10 cellular contexts compared by ENCODE assay signal in genomic region chr12:67456281-67456918, GRCh38.
DNase-seq lines count a peak whose midpoint lies in the region; ATAC-seq and TF ChIP-seq lines count a peak whose summit lies in the region.
"Had no signal": no experiment of that assay in that cellular context is flagged by ENCODE, and none has a peak within 500 bp of the region (broad histone marks: within the 10 kb centered on the region; RNA-seq: fewer than 3 reads in every experiment).

No MANE protein-coding gene starts in this region.

- no peak for DNase-seq in Right ventricle myocardium inferior (ENCODE audit: missing footprints)
- DNase-seq in right atrium auricular region (ENCODE audit: low spot score), result no peak
- DNase-seq in SK-MEL-5 (ENCODE audit: low read depth, low spot score), result peak; percentile 41
- DNase-seq in right cardiac atrium, result peak in 2 of 3 donors; percentile 23 to 68
- no peak for DNase-seq in iPS-NIHi7 (ENCODE audit: extremely low spot score)
- DNase-seq in DMS53 (lab: John Stamatoyannopoulos, UW), result no peak
- DNase-seq in AG08396 (ENCODE audit: low spot score), result no peak
- DNase-seq: colonic mucosa had no signal

- intact Hi-C loops in Right ventricle myocardium inferior (cut with DNase I) (loop anchor here (5.0 kb wide), 1 partner anchor 191 kb away; the partner anchor contains the start of gene DYRK2), right cardiac atrium (cut with DNase I) (no loop called here)

- 11% methylated on average over 4 of the region's 4 CpGs for whole genome bisulfite sequencing in right cardiac atrium

- H3K36me3 ChIP-seq in right atrium auricular region, result no peaks in the 10 kb centered on the region
- H3K36me3 ChIP-seq: BLaER1 treated with 17β-estradiol and CSF1 and Interleukin-3, amounts not matched to agents 10 nM and 100 nM; colonic mucosa had no signal

- no peak overlapping the region for H3K4me3 ChIP-seq in right atrium auricular region
- H3K4me3 ChIP-seq in right cardiac atrium (ENCODE audit: low read length), result no peak overlapping the region
- H3K4me3 ChIP-seq: BLaER1 treated with 17β-estradiol and CSF1 and Interleukin-3, amounts not matched to agents 10 nM and 100 nM; colonic mucosa had no signal

- in situ Hi-C loops in SK-MEL-5 (cut with HindIII; ENCODE audit: low pct_unique_long_range_greater_than_20kb, low sequenced_read_pairs), result no loop called here

- no peak for TF ChIP-seq CTCF in right atrium auricular region (IDR thresholded peaks at IDR 0.05)

- no peaks in the 10 kb centered on the region for H3K27me3 ChIP-seq in right atrium auricular region
- no peaks in the 10 kb centered on the region for H3K27me3 ChIP-seq in right cardiac atrium (ENCODE audit: control insufficient read depth, insufficient read depth)
- H3K27me3 ChIP-seq: colonic mucosa had no signal

- ATAC-seq in Right ventricle myocardium inferior, result peak; percentile 59
- peak; percentile 48 to 62 for ATAC-seq in right cardiac atrium
- no peak for ATAC-seq in GM19455 (IDR thresholded peaks at IDR 0.05; ENCODE audit: unreplicated experiment)

- H3K4me1 ChIP-seq in right atrium auricular region, result peaks cover 0 to 28% of the 10 kb centered on the region in 2 donors
- peaks cover 3% of the 10 kb centered on the region for H3K4me1 ChIP-seq in right cardiac atrium (ENCODE audit: control insufficient read depth, insufficient read depth, low read length)
- H3K4me1 ChIP-seq: colonic mucosa had no signal

- H3K9me3 ChIP-seq in right atrium auricular region, result no peaks in the 10 kb centered on the region
- H3K9me3 ChIP-seq in right cardiac atrium (ENCODE audit: control insufficient read depth, low read length), result no peaks in the 10 kb centered on the region
- H3K9me3 ChIP-seq: colonic mucosa had no signal

- H3K27ac ChIP-seq in right atrium auricular region (peak overlapping the region in 1 of 2 donors; percentile 75), right cardiac atrium (ENCODE audit: low read length) (no peak overlapping the region)
- H3K27ac ChIP-seq: BLaER1 treated with 17β-estradiol and CSF1 and Interleukin-3, amounts not matched to agents 10 nM and 100 nM; colonic mucosa had no signal

Comparison
In these comparisons a context has a peak if more than half of its experiments do, and no peak if none do; other contexts are left out.
1. DNase-seq: peak in SK-MEL-5 (single experiment) and right cardiac atrium (2 of 3); none in Right ventricle myocardium inferior (single experiment), right atrium auricular region (single experiment), iPS-NIHi7 (single experiment), DMS53 (single experiment) and AG08396 (single experiment).